In genomic region chr2:240997856-240998705, GRCh38 we compare ENCODE assay signal across 8 cellular contexts. TPM values are rescaled to one million over a fixed set of nuclear protein-coding genes. Genes with fewer than 3 reads are reported as not detected.
DNase-seq lines count a peak whose midpoint lies in the region; ATAC-seq and TF ChIP-seq lines count a peak whose summit lies in the region.

Gene SNED1 (plus strand): TSS chr2:240998618. CDS start chr2:240998838, 220 bp downstream.

- H3K4me3 ChIP-seq in gastroesophageal sphincter: peak within 1 kb of the TSS; percentile 67 to 80
- H3K4me3 ChIP-seq in neuron (ENCODE audit: low read length): peak within 1 kb of the TSS; percentile 22
- H3K4me3 ChIP-seq in thoracic aorta: peak within 1 kb of the TSS; percentile 85

- peak in 1 of 2 donors; percentile 6 for TF ChIP-seq POLR2A in gastroesophageal sphincter (IDR thresholded peaks at IDR 0.05)

- POLR2A ChIA-PET in HEK293T (lab: Yijun Ruan, JAX): no interaction called here

- CTCF ChIA-PET in HEK293T (lab: Yijun Ruan, JAX): no interaction called here

- peaks cover 10% of the 10 kb centered on the region for H3K27me3 Mint-ChIP-seq in activated naive CD4-positive, alpha-beta T cell treated with anti-CD3 and anti-CD28 coated beads, Interleukin-2, amount 50 U/mL, for 24 hours

- no peak for TF ChIP-seq EP300 in gastroesophageal sphincter (IDR thresholded peaks at IDR 0.05)

- peak within 1 kb of the TSS; percentile 31 to 83 (median 79) for H3K27ac ChIP-seq in gastroesophageal sphincter
- H3K27ac ChIP-seq in thoracic aorta: peak within 1 kb of the TSS; percentile 92

- ATAC-seq in gastroesophageal sphincter: peak; percentile 86
- ATAC-seq in thoracic aorta (ENCODE audit: insufficient number of reproducible peaks, low FRiP score, low read depth): peak; percentile 73
- ATAC-seq in HG02970 (IDR thresholded peaks at IDR 0.05; ENCODE audit: low FRiP score, unreplicated experiment): no peak

- no peaks in the 10 kb centered on the region for H3K9me3 Mint-ChIP-seq in activated naive CD4-positive, alpha-beta T cell treated with anti-CD3 and anti-CD28 coated beads, Interleukin-2, amount 50 U/mL, for 24 hours

- H3K36me3 Mint-ChIP-seq in activated naive CD4-positive, alpha-beta T cell treated with anti-CD3 and anti-CD28 coated beads, Interleukin-2, amount 50 U/mL, for 24 hours: no peaks in the 10 kb centered on the region

- H3K4me1 Mint-ChIP-seq in activated naive CD4-positive, alpha-beta T cell treated with anti-CD3 and anti-CD28 coated beads, Interleukin-2, amount 50 U/mL, for 24 hours: peaks cover 8% of the 10 kb centered on the region

- H3K9me3 ChIP-seq in gastroesophageal sphincter: peaks cover 0 to 5% (median 0%) of the 10 kb centered on the region in 3 donors
- peaks cover 4% of the 10 kb centered on the region for H3K9me3 ChIP-seq in neuron (ENCODE audit: low read length)
- no peaks in the 10 kb centered on the region for H3K9me3 ChIP-seq in thoracic aorta

- H3K36me3 ChIP-seq in gastroesophageal sphincter: peaks cover 0 to 16% of the 10 kb centered on the region in 2 donors
- no peaks in the 10 kb centered on the region for H3K36me3 ChIP-seq in neuron (ENCODE audit: insufficient read depth, low read length)
- peaks cover under 1% of the 10 kb centered on the region for H3K36me3 ChIP-seq in thoracic aorta

- H3K27ac Mint-ChIP-seq in activated naive CD4-positive, alpha-beta T cell treated with anti-CD3 and anti-CD28 coated beads, Interleukin-2, amount 50 U/mL, for 24 hours: peak within 1 kb of the TSS; percentile 43

- H3K4me3 Mint-ChIP-seq in activated naive CD4-positive, alpha-beta T cell treated with anti-CD3 and anti-CD28 coated beads, Interleukin-2, amount 50 U/mL, for 24 hours: peak within 1 kb of the TSS; percentile 68

- no peaks in the 10 kb centered on the region for H3K27me3 ChIP-seq in gastroesophageal sphincter
- peaks cover 76% of the 10 kb centered on the region for H3K27me3 ChIP-seq in neuron (ENCODE audit: insufficient read depth, low read length)
- no peaks in the 10 kb centered on the region for H3K27me3 ChIP-seq in thoracic aorta (replicated peaks; ENCODE audit: insufficient read depth)

- TF ChIP-seq CTCF in gastroesophageal sphincter (IDR thresholded peaks at IDR 0.05): no peak
- no peak for TF ChIP-seq CTCF in thoracic aorta (IDR thresholded peaks at IDR 0.05)

- DNase-seq in AG08395 (ENCODE audit: low spot score) (peak; percentile 84), HEK293T (ENCODE audit: extremely low spot score) (peak; percentile 85), RPMI8226 (peak; percentile 85), thoracic aorta (ENCODE audit: low spot score) (peak; percentile 66)

- H2AFZ ChIP-seq in neuron (ENCODE audit: low read depth, low read length): no peak within 1 kb of the TSS

- H3K4me1 ChIP-seq in gastroesophageal sphincter (peaks cover 0 to 65% (median 13%) of the 10 kb centered on the region in 3 donors), neuron (ENCODE audit: insufficient read depth, low read length) (peaks cover 15% of the 10 kb centered on the region), thoracic aorta (ENCODE audit: control insufficient read depth in 1 of 2, low read depth in 2 of 2) (peaks cover 50 to 76% of the 10 kb centered on the region in 2 donors)

- 0% methylated on average over 6 of the region's 61 CpGs; no CpG with 5 or more reads in 1 of the 2 donors for WGBS in gastroesophageal sphincter (ENCODE audit: low coverage in 1 of 2), 2 donors

TF ChIP-seq in HEK293T, 16 proteins besides CTCF, POLR2A, EP300 and RAD21:
- TF ChIP-seq ZNF384 (IDR thresholded peaks at IDR 0.05) (no peak), FOXM1 (IDR thresholded peaks at IDR 0.05; ENCODE audit: borderline replicate concordance) (no peak)

RNA-seq across cellular contexts. Expression of gene SNED1, which starts in this region (rescaled TPM):
- total RNA-seq in gastroesophageal sphincter (10 to 100 TPM in 2 of 4 donors, 1 to 10 TPM in 2; 8.3 to 29.9 (median 14.6) TPM), thoracic aorta (100 to 1,000 TPM; 133 to 206 TPM)

Comparison
In these comparisons a context has a peak if more than half of its experiments do, and no peak if none do; other contexts are left out.
1. RNA of gene SNED1 (total RNA-seq): 133 to 206 TPM in thoracic aorta; 8.3 to 29.9 TPM in gastroesophageal sphincter; every median in the first group is over 4 times any median in the second.
2. H3K4me3 ChIP-seq: peak in every context shown above with its lines; median percentile 85 in thoracic aorta; 74 in gastroesophageal sphincter; 22 in neuron.
3. Peak in every context shown above with its lines, with median percentiles within 50 percentile points of each other: DNase-seq.